12 cellular contexts compared by ENCODE assay signal in the genomic region with DNA sequence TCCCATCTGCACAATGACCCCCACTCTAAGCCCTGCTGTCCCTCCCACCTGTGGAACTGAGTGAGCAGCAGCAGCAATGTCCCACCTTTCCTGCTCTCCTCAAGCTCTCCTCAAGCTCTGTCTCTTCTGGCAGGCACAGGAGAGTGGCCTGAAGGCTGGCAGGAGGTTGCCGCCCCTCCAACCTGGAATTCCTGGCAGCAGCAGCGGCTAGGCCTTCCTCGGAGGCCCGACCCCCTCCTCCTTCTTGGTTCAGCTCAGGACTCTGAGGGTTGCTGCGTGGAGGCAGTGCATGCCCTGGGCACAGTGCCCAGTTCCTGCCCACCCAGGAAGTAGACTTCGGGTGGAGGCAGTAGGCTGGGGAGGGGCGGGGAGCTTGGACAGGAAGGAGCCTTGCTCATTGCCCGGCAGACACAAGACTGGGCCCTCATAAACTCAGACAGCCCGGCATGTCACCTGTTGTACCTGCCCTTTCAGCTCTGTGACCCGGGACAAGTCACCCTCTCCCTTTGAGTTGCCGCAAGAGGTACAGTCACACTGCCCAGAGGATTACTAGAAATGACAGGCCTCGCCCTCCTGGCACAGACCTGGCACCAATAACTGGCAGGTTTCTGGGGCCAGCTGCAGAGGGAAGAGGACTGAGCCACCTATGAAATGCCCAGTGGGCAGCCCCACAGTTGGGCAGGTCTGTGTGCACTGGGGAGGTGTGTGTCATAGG. TPM values are rescaled to one million over a fixed set of nuclear protein-coding genes. Genes with fewer than 3 reads are reported as not detected.
DNase-seq lines count a peak whose midpoint lies in the region; TF ChIP-seq lines count a peak whose summit lies in the region.
"Had no signal": no experiment of that assay in that cellular context is flagged by ENCODE, and none has a peak within 500 bp of the region (broad histone marks: within the 10 kb centered on the region; RNA-seq: fewer than 3 reads in every experiment).

No MANE protein-coding gene starts in this region.

- H3K4me1 ChIP-seq in SJSA1 (replicated peaks), result peaks cover 20% of the 10 kb centered on the region
- H3K4me1 ChIP-seq in PC-9 (replicated peaks; ENCODE audit: insufficient read depth), result no peaks in the 10 kb centered on the region

- H3K27me3 ChIP-seq in SJSA1 (replicated peaks) (no peaks in the 10 kb centered on the region), PC-9 (ENCODE audit: insufficient read depth, low read depth) (peaks cover 24% of the 10 kb centered on the region)

- no peak overlapping the region for H2AFZ ChIP-seq in PC-9
- H2AFZ ChIP-seq: GM23248 had no signal

- POLR2A ChIA-PET in PC-9 (lab: Charles Lee; ENCODE audit: unreplicated experiment), result no interaction called here

- H3F3A ChIP-seq in PC-9 (ENCODE audit: insufficient read depth, low read depth), result no peaks in the 10 kb centered on the region

- no TSS peak for BruUV-seq in PC-9 (replicated peaks; lab: Mats Ljungman, UMichigan)

- DNase-seq in GF-D8 (lab: John Stamatoyannopoulos, UW) (peak; percentile 38), SJSA1 (ENCODE audit: low read depth in 1 of 2, low spot score in 2 of 2) (peak; percentile 56 to 75), glomerular visceral epithelial cell (ENCODE audit: extremely low spot score) (peak; percentile 78), posterior vena cava (ENCODE audit: low spot score) (peak; percentile 90), activated gamma-delta T cell (lab: John Stamatoyannopoulos, UW) (no peak), PC-9 (no peak), NCI-H748 (lab: John Stamatoyannopoulos, UW; ENCODE audit: unreplicated experiment) (no peak)
- DNase-seq in stimulated activated naive CD4-positive, alpha-beta T cell (lab: John Stamatoyannopoulos, UW), result no peak
- DNase-seq: GM23248; stimulated activated CD4-positive, alpha-beta T cell treated with anti-CD3 and anti-CD28 coated beads, Interleukin-15, amount 100 ng/mL, for 24 hours had no signal

- H3K9me3 ChIP-seq in SJSA1 (replicated peaks) (no peaks in the 10 kb centered on the region), PC-9 (ENCODE audit: insufficient read depth, low read depth) (no peaks in the 10 kb centered on the region)

- TF ChIP-seq CTCF in PC-9 (conservative IDR thresholded peaks at IDR 0.05), result no peak

- no peaks in the 10 kb centered on the region for H4K20me1 ChIP-seq in PC-9 (ENCODE audit: insufficient read depth)

- no peaks in the 10 kb centered on the region for H3K79me2 ChIP-seq in PC-9 (ENCODE audit: low read depth)

- no peak overlapping the region for H3K4me2 ChIP-seq in PC-9
- H3K4me2 ChIP-seq: KMS-11 had no signal

- no peaks in the 10 kb centered on the region for H3K9me2 ChIP-seq in PC-9 (ENCODE audit: insufficient read depth)

- intact Hi-C loops in posterior vena cava (cut with DNase I) (no loop called here), PC-9 (cut with micrococcal nuclease; ENCODE audit: unreplicated experiment) (no loop called here)

- H3K4me3 ChIP-seq in SJSA1, result no peak overlapping the region
- H3K4me3 ChIP-seq in PC-9, result no peak overlapping the region
- H3K4me3 ChIP-seq: GM23248 had no signal

- H3K36me3 ChIP-seq in SJSA1 (no peaks in the 10 kb centered on the region), PC-9 (ENCODE audit: low read depth) (no peaks in the 10 kb centered on the region)

- CTCF ChIA-PET in PC-9 (lab: Charles Lee), result no interaction called here

- peak overlapping the region; percentile 32; the same call in 1 of the 2 replicates for H3K27ac ChIP-seq in SJSA1
- H3K27ac ChIP-seq in PC-9, result no peak overlapping the region
- H3K27ac ChIP-seq: GM23248, KMS-11 had no signal

RNA-seq across cellular contexts. Expression of a gene that starts 2.1 kb away (rescaled TPM):
- total RNA-seq in SJSA1 (2014; rRNA removed; shearing (Covaris generic)), result 3.9 and 6.9 TPM in 2 replicates
- total RNA-seq in posterior vena cava (10 to 100 TPM; 10.3 to 34.5 TPM), PC-9 (2021) (not detected in 2 replicates)

RNA-seq across cellular contexts. Expression of a gene that starts 24.0 kb away (rescaled TPM):
- not detected in 2 replicates for total RNA-seq in SJSA1 (2014; rRNA removed; shearing (Covaris generic))
- not detected for total RNA-seq in posterior vena cava
- not detected in 2 replicates for total RNA-seq in PC-9 (2021)
- total RNA-seq: aorta, GM23248 had no signal

Comparison
In these comparisons a context has a peak if more than half of its experiments do, and no peak if none do; other contexts are left out.
1. DNase-seq: peak in GF-D8 (single experiment), SJSA1 (2 of 2), glomerular visceral epithelial cell (single experiment) and posterior vena cava (single experiment); none in activated gamma-delta T cell (single experiment), stimulated activated naive CD4-positive, alpha-beta T cell (0 of 6), PC-9 (0 of 2) and NCI-H748 (single experiment).